16 cellular contexts compared by ENCODE assay signal in the genomic region with DNA sequence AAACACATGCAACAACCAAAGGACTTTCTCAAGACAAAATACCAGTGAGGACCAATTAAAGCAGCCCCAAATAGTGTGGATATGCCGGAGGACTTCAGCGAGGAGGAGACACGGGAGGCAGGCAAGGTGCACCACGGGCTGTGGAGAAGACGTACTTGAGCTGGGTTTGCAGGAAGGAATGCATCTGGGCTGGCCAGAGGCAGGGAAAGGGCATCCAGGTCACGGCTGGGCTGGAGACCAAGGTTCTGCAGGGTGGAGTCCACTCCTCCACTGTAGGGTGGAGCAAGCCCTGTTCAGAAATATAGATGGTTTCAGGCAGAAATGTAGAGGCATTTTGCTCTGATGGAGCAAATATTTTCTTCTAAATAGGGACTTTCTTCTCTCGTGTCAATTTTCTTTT. TPM values are rescaled to one million over a fixed set of nuclear protein-coding genes. Genes with fewer than 3 reads are reported as not detected.
DNase-seq lines count a peak whose midpoint lies in the region; ATAC-seq and TF ChIP-seq lines count a peak whose summit lies in the region.
"Had no signal": no experiment of that assay in that cellular context is flagged by ENCODE, and none has a peak within 500 bp of the region (broad histone marks: within the 10 kb centered on the region; RNA-seq: fewer than 3 reads in every experiment).

No MANE protein-coding gene starts in this region.

- CTCF ChIA-PET in SK-N-SH (lab: Yijun Ruan, JAX): interaction anchor here (1.0 to 1.7 kb wide), 5 partner anchors 10 to 193 kb away, joined by 3 to 6 read pairs (median 3); no protein-coding TSS in a partner anchor

- H3K4me2 ChIP-seq in SK-N-SH: peak overlapping the region; percentile 53; the same call in 1 of the 2 replicates

- H3K27me3 Mint-ChIP-seq in osteocyte (ENCODE audit: unreplicated experiment): no peaks in the 10 kb centered on the region
- H3K27me3 Mint-ChIP-seq in activated T-cell treated with anti-CD3 and anti-CD28 coated beads, Interleukin-2, amount 50 U/mL, for 72 hours (ENCODE audit: low read depth): peaks cover 25% of the 10 kb centered on the region

- H3K79me2 ChIP-seq in SK-N-SH (ENCODE audit: insufficient read depth): no peaks in the 10 kb centered on the region

- peak overlapping the region; percentile 67 for H3K9ac ChIP-seq in SK-N-SH

- no peak for TF ChIP-seq RAD21 in SK-N-SH (IDR thresholded peaks at IDR 0.05; ENCODE audit: low read length)

- H3K27me3 ChIP-seq in SK-N-SH (ENCODE audit: insufficient read depth) (no peaks in the 10 kb centered on the region), vagina (no peaks in the 10 kb centered on the region)

- H3K27ac Mint-ChIP-seq in osteocyte (ENCODE audit: unreplicated experiment): peak overlapping the region; percentile 100
- H3K27ac Mint-ChIP-seq in activated T-cell treated with anti-CD3 and anti-CD28 coated beads, Interleukin-2, amount 50 U/mL, for 72 hours: no peak overlapping the region
- H3K27ac Mint-ChIP-seq: activated CD4-positive, alpha-beta memory T cell treated with anti-CD3 and anti-CD28 coated beads, Interleukin-2, amount 10 ng/mL, durations not matched to agents 7 days and 5 days; T-helper 2 cell treated with Interferon-gamma antibody and Interleukin-4, amounts not matched to agents 5 μg/mL and 100 μg/mL, for 36 hours had no signal

- 90% methylated on average over 7 of the region's 7 CpGs for WGBS in SK-N-SH (ENCODE audit: low lambda C conversion rate)

- no peaks in the 10 kb centered on the region for H3K36me3 ChIP-seq in SK-N-SH (replicated peaks in 1 of 2; ENCODE audit: control insufficient read depth in 1 of 2, insufficient read depth in 2 of 2, low read length in 1 of 2)
- no peaks in the 10 kb centered on the region for H3K36me3 ChIP-seq in vagina
- H3K36me3 ChIP-seq: HAP-1 had no signal

- H3K9me3 Mint-ChIP-seq in osteocyte (ENCODE audit: unreplicated experiment): no peaks in the 10 kb centered on the region
- H3K9me3 Mint-ChIP-seq in activated T-cell treated with anti-CD3 and anti-CD28 coated beads, Interleukin-2, amount 50 U/mL, for 72 hours: no peaks in the 10 kb centered on the region
- H3K9me3 Mint-ChIP-seq: activated CD4-positive, alpha-beta memory T cell treated with anti-CD3 and anti-CD28 coated beads, Interleukin-2, amount 10 ng/mL, durations not matched to agents 7 days and 5 days; T-helper 2 cell treated with Interferon-gamma antibody and Interleukin-4, amounts not matched to agents 5 μg/mL and 100 μg/mL, for 36 hours had no signal

- H3K4me1 ChIP-seq in SK-N-SH (ENCODE audit: control insufficient read depth in 1 of 2, insufficient read depth in 2 of 2, low read depth in 1 of 2, low read length in 1 of 2) (peaks cover 53 to 55% of the 10 kb centered on the region in 2 experiments), vagina (peaks cover 68% of the 10 kb centered on the region)

- TF ChIP-seq EP300 in SK-N-SH (IDR thresholded peaks at IDR 0.05; ENCODE audit: borderline replicate concordance in 1 of 2, low read depth in 1 of 2, low read length in 1 of 2): no peak

- H3K4me3 ChIP-seq in SK-N-SH (ENCODE audit: low read depth in 2 of 2, low read length in 1 of 2): no peak overlapping the region
- peak overlapping the region; percentile 40 for H3K4me3 ChIP-seq in fibroblast of the aortic adventitia (ENCODE audit: low read depth, low read length)
- no peak overlapping the region for H3K4me3 ChIP-seq in vagina
- H3K4me3 ChIP-seq: HAP-1 had no signal

- H3K4me3 Mint-ChIP-seq in osteocyte (ENCODE audit: unreplicated experiment): no peak overlapping the region
- H3K4me3 Mint-ChIP-seq in activated T-cell treated with anti-CD3 and anti-CD28 coated beads, Interleukin-2, amount 50 U/mL, for 72 hours: no peak overlapping the region
- H3K4me3 Mint-ChIP-seq: activated CD4-positive, alpha-beta memory T cell treated with anti-CD3 and anti-CD28 coated beads, Interleukin-2, amount 10 ng/mL, durations not matched to agents 7 days and 5 days; T-helper 2 cell treated with Interferon-gamma antibody and Interleukin-4, amounts not matched to agents 5 μg/mL and 100 μg/mL, for 36 hours had no signal

- H3K27ac ChIP-seq in SK-N-SH (ENCODE audit: low read depth in 2 of 2, low read length in 1 of 2) (peak overlapping the region; percentile 59 to 94; a peak in 3 of 4 replicates), vagina (peak overlapping the region; percentile 88)
- H3K27ac ChIP-seq: 22Rv1 had no signal

- H3K4me1 Mint-ChIP-seq in osteocyte (ENCODE audit: unreplicated experiment): peaks cover 78% of the 10 kb centered on the region
- peaks cover 11% of the 10 kb centered on the region for H3K4me1 Mint-ChIP-seq in activated T-cell treated with anti-CD3 and anti-CD28 coated beads, Interleukin-2, amount 50 U/mL, for 72 hours (ENCODE audit: low read depth)

- no peaks in the 10 kb centered on the region for H4K20me1 ChIP-seq in SK-N-SH (ENCODE audit: insufficient read depth)

- H2AFZ ChIP-seq in SK-N-SH (ENCODE audit: low read depth): no peak overlapping the region

- DNase-seq in SK-N-SH (no peak), fibroblast of the aortic adventitia (ENCODE audit: low read depth) (peak; percentile 86), osteocyte (ENCODE audit: extremely low spot score, unreplicated experiment) (no peak), vagina (ENCODE audit: extremely low spot score in 2 of 2) (peak in 1 of 2 donors; percentile 87)
- no peak for DNase-seq in activated T-cell treated with anti-CD3 and anti-CD28 coated beads, Interleukin-2, amount 50 U/mL, for 72 hours
- DNase-seq in activated CD4-positive, alpha-beta T cell treated with anti-CD3 and anti-CD28 coated beads, Interleukin-2, amount 50 U/mL, for 1 hour: no peak
- DNase-seq: activated CD4-positive, alpha-beta memory T cell treated with anti-CD3 and anti-CD28 coated beads, Interleukin-2, amount 10 ng/mL, durations not matched to agents 7 days and 5 days; head of caudate nucleus; NCI-H2081 treated with DMSO at 0.1 percent for 48 hours; substantia nigra had no signal

- no peaks in the 10 kb centered on the region for H3K9me3 ChIP-seq in SK-N-SH
- H3K9me3 ChIP-seq in vagina: no peaks in the 10 kb centered on the region
- H3K9me3 ChIP-seq: HAP-1 had no signal

- POLR2A ChIA-PET in SK-N-SH (lab: Yijun Ruan, JAX): no interaction called here

- intact Hi-C loops in vagina (cut with DNase I): no loop called here

- TF ChIP-seq POLR2A in vagina (IDR thresholded peaks at IDR 0.05): no peak

- TF ChIP-seq CTCF in SK-N-SH (IDR thresholded peaks at IDR 0.05) (no peak), fibroblast of the aortic adventitia (IDR thresholded peaks at IDR 0.05; ENCODE audit: insufficient read depth, low read length) (no peak), osteocyte (IDR thresholded peaks at IDR 0.05) (no peak), vagina (IDR thresholded peaks at IDR 0.05) (no peak)

- no peaks in the 10 kb centered on the region for H3K36me3 Mint-ChIP-seq in osteocyte (ENCODE audit: unreplicated experiment)
- H3K36me3 Mint-ChIP-seq in activated T-cell treated with anti-CD3 and anti-CD28 coated beads, Interleukin-2, amount 50 U/mL, for 72 hours (ENCODE audit: insufficient read depth in 2 of 2): no peaks in the 10 kb centered on the region

- no peaks in the 10 kb centered on the region for H3K9me2 ChIP-seq in SK-N-SH

- ATAC-seq in SK-N-SH treated with all-trans-retinoic acid at 6 μM for 48 hours: no peak
- ATAC-seq in HG03025 (IDR thresholded peaks at IDR 0.05; ENCODE audit: low FRiP score, unreplicated experiment): no peak
- ATAC-seq in activated T-cell treated with anti-CD3 and anti-CD28 coated beads, Interleukin-2, amount 50 U/mL, for 72 hours (replicated peaks in 1 of 2): no peak

- peaks cover 38% of the 10 kb centered on the region for H3F3A ChIP-seq in SK-N-SH (replicated peaks; ENCODE audit: insufficient read depth)

TF ChIP-seq in SK-N-SH, 30 proteins besides CTCF, POLR2A, EP300 and RAD21 (continues in another document):
- TF ChIP-seq NFIC (IDR thresholded peaks at IDR 0.05; ENCODE audit: borderline replicate concordance) (no peak), RFX5 (IDR thresholded peaks at IDR 0.05; ENCODE audit: low read length) (no peak), GATA2 (CRISPR knock-in tag; IDR thresholded peaks at IDR 0.05) (no peak), RCOR1 (IDR thresholded peaks at IDR 0.05; ENCODE audit: low read length) (no peak), SIN3A (IDR thresholded peaks at IDR 0.05; ENCODE audit: borderline replicate concordance, low read depth, low read length) (no peak)
- TF ChIP-seq, protein P1, sequence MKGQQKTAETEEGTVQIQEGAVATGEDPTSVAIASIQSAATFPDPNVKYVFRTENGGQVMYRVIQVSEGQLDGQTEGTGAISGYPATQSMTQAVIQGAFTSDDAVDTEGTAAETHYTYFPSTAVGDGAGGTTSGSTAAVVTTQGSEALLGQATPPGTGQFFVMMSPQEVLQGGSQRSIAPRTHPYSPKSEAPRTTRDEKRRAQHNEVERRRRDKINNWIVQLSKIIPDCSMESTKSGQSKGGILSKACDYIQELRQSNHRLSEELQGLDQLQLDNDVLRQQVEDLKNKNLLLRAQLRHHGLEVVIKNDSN (IDR thresholded peaks at IDR 0.05; ENCODE audit: borderline replicate concordance, low read depth): no peak

TF ChIP-seq in SK-N-SH treated with all-trans-retinoic acid at 6 μM for 48 hours, 23 proteins besides CTCF, POLR2A, EP300 and RAD21 (continues in another document):
- TF ChIP-seq BACH2 (CRISPR knock-in tag; IDR thresholded peaks at IDR 0.05; ENCODE audit: borderline replicate concordance) (no peak), GLIS3 (CRISPR knock-in tag; IDR thresholded peaks at IDR 0.05) (no peak), ZC3H10 (CRISPR knock-in tag; IDR thresholded peaks at IDR 0.05) (no peak), ISL1 (CRISPR knock-in tag; IDR thresholded peaks at IDR 0.05) (no peak), SNAI2 (CRISPR knock-in tag; IDR thresholded peaks at IDR 0.05) (no peak), ZNF70 (CRISPR knock-in tag; IDR thresholded peaks at IDR 0.05) (no peak), CSDC2 (CRISPR knock-in tag; IDR thresholded peaks at IDR 0.05) (no peak), ZFP30 (CRISPR knock-in tag; IDR thresholded peaks at IDR 0.05) (no peak)

RNA-seq across cellular contexts. Expression of a gene that starts 36.6 kb away (rescaled TPM):
- 0.03 TPM in 1 of 2 replicates, not detected in the other for polyA plus RNA-seq in SK-N-SH (2012; rRNA removed)
- 0.01 and 0.03 TPM in 2 replicates for polyA plus RNA-seq in SK-N-SH (2012; cell fraction: cytosol; rRNA removed)
- not detected in 2 replicates for polyA plus RNA-seq in SK-N-SH (2012; cell fraction: nucleus; rRNA removed)
- total RNA-seq in fibroblast of the aortic adventitia (ENCODE audit: low replicate concordance): 122 and 325 TPM in 2 replicates
- total RNA-seq in osteocyte: 2.0 and 2.7 TPM in 2 replicates
- total RNA-seq in vagina: 46.4 TPM
- total RNA-seq in activated T-cell treated with anti-CD3 and anti-CD28 coated beads, Interleukin-2, amount 50 U/mL, for 72 hours: under 1 TPM in 1 of 2 donors, not detected in 1; 0.09 TPM
- total RNA-seq: K562 had no signal
- polyA plus RNA-seq: K562 had no signal

Comparison
In these comparisons a context has a peak if more than half of its experiments do, and no peak if none do; other contexts are left out.
1. RNA of a gene that starts 36.6 kb away (total RNA-seq): 122 to 325 TPM in fibroblast of the aortic adventitia and 46.4 TPM in vagina (single experiment); 2.0 to 2.7 TPM in osteocyte and 0.09 TPM in activated T-cell treated with anti-CD3 and anti-CD28 coated beads, Interleukin-2, amount 50 U/mL, for 72 hours; every median in the first group is over 10 times any median in the second.